Comparison of ENCODE assay signal across 10 cellular contexts in genomic region chr16:8928467-8928957, GRCh38. TPM values are rescaled to one million over a fixed set of nuclear protein-coding genes. Genes with fewer than 3 reads are reported as not detected.
DNase-seq lines count a peak whose midpoint lies in the region; ATAC-seq and TF ChIP-seq lines count a peak whose summit lies in the region.
"Had no signal": no experiment of that assay in that cellular context is flagged by ENCODE, and none has a peak within 500 bp of the region (broad histone marks: within the 10 kb centered on the region; RNA-seq: fewer than 3 reads in every experiment).

No MANE protein-coding gene starts in this region.

- DNase-seq in activated CD8-positive, alpha-beta memory T cell treated with anti-CD3 and anti-CD28 coated beads, Interleukin-2, amount 10 ng/mL, durations not matched to agents 7 days and 5 days: no peak
- no peak for DNase-seq in activated CD8-positive, alpha-beta memory T cell treated with anti-CD3 and anti-CD28 coated beads for 24 hours
- DNase-seq in T-helper 2 cell treated with Interferon-gamma antibody and Interleukin-4, amounts not matched to agents 5 μg/mL and 100 μg/mL, for 36 hours (ENCODE audit: low spot score): peak; percentile 42
- DNase-seq in stimulated activated CD8-positive, alpha-beta memory T cell treated with anti-CD3 and anti-CD28 coated beads, Interleukin-7, amount 100 ng/mL, for 24 hours (ENCODE audit: low read depth): peak; percentile 13
- no peak for DNase-seq in OCI-M2 (lab: John Stamatoyannopoulos, UW; ENCODE audit: unreplicated experiment)
- DNase-seq in CD14-positive monocyte (ENCODE audit: low spot score): no peak
- DNase-seq: effector memory CD4-positive, alpha-beta T cell had no signal

- intact Hi-C loops in CD14-positive monocyte (cut with micrococcal nuclease): no loop called here

- peaks cover 0 to 34% (median 0%) of the 10 kb centered on the region in 3 donors for H3K4me1 ChIP-seq in gastroesophageal sphincter
- H3K4me1 ChIP-seq: neural progenitor cell had no signal

- peaks cover 0 to 42% of the 10 kb centered on the region in 2 donors for H3K36me3 ChIP-seq in gastroesophageal sphincter
- H3K36me3 ChIP-seq: neural progenitor cell had no signal

- peaks cover 47% of the 10 kb centered on the region for H3K36me3 Mint-ChIP-seq in activated CD8-positive, alpha-beta memory T cell treated with anti-CD3 and anti-CD28 coated beads, Interleukin-2, amount 10 ng/mL, durations not matched to agents 7 days and 5 days
- peaks cover 42% of the 10 kb centered on the region for H3K36me3 Mint-ChIP-seq in T-helper 2 cell treated with Interferon-gamma antibody and Interleukin-4, amounts not matched to agents 5 μg/mL and 100 μg/mL, for 36 hours (ENCODE audit: low read depth)
- H3K36me3 Mint-ChIP-seq in CD14-positive monocyte: peaks cover 43 to 59% of the 10 kb centered on the region in 2 donors

- WGBS in gastroesophageal sphincter (ENCODE audit: low coverage in 1 of 2), 2 donors: 84 to 90% methylated on average over 6 to 10 of the region's 10 CpGs

- H3K9me3 Mint-ChIP-seq in activated CD8-positive, alpha-beta memory T cell treated with anti-CD3 and anti-CD28 coated beads, Interleukin-2, amount 10 ng/mL, durations not matched to agents 7 days and 5 days (ENCODE audit: low read depth): no peaks in the 10 kb centered on the region
- no peaks in the 10 kb centered on the region for H3K9me3 Mint-ChIP-seq in T-helper 2 cell treated with Interferon-gamma antibody and Interleukin-4, amounts not matched to agents 5 μg/mL and 100 μg/mL, for 36 hours
- no peaks in the 10 kb centered on the region for H3K9me3 Mint-ChIP-seq in CD14-positive monocyte

- no peak overlapping the region for H3K27ac Mint-ChIP-seq in activated CD8-positive, alpha-beta memory T cell treated with anti-CD3 and anti-CD28 coated beads, Interleukin-2, amount 10 ng/mL, durations not matched to agents 7 days and 5 days
- H3K27ac Mint-ChIP-seq in T-helper 2 cell treated with Interferon-gamma antibody and Interleukin-4, amounts not matched to agents 5 μg/mL and 100 μg/mL, for 36 hours: no peak overlapping the region
- H3K27ac Mint-ChIP-seq in CD14-positive monocyte: peak overlapping the region in 2 of 7 donors; percentile 12 to 44
- H3K27ac Mint-ChIP-seq: neural progenitor cell had no signal

- H3K27ac ChIP-seq in gastroesophageal sphincter: no peak overlapping the region
- H3K27ac ChIP-seq: neural progenitor cell had no signal

- peak; percentile 26 for ATAC-seq in activated CD8-positive, alpha-beta memory T cell treated with anti-CD3 and anti-CD28 coated beads, Interleukin-2, amount 10 ng/mL, durations not matched to agents 7 days and 5 days
- ATAC-seq in gastroesophageal sphincter: peak; percentile 28
- ATAC-seq in GM21381 (IDR thresholded peaks at IDR 0.05; ENCODE audit: unreplicated experiment): no peak

- no peaks in the 10 kb centered on the region for H3K9me3 ChIP-seq in gastroesophageal sphincter

- H3K4me1 Mint-ChIP-seq in activated CD8-positive, alpha-beta memory T cell treated with anti-CD3 and anti-CD28 coated beads, Interleukin-2, amount 10 ng/mL, durations not matched to agents 7 days and 5 days: peaks cover 45% of the 10 kb centered on the region
- peaks cover 20% of the 10 kb centered on the region for H3K4me1 Mint-ChIP-seq in T-helper 2 cell treated with Interferon-gamma antibody and Interleukin-4, amounts not matched to agents 5 μg/mL and 100 μg/mL, for 36 hours (ENCODE audit: low read depth)
- peaks cover 12% of the 10 kb centered on the region for H3K4me1 Mint-ChIP-seq in CD14-positive monocyte

- no peak for TF ChIP-seq POLR2A in gastroesophageal sphincter (IDR thresholded peaks at IDR 0.05)

- TF ChIP-seq CTCF in gastroesophageal sphincter (IDR thresholded peaks at IDR 0.05): no peak
- no peak for TF ChIP-seq CTCF in CD14-positive monocyte (IDR thresholded peaks at IDR 0.05)

- no peak overlapping the region for H3K4me3 Mint-ChIP-seq in activated CD8-positive, alpha-beta memory T cell treated with anti-CD3 and anti-CD28 coated beads, Interleukin-2, amount 10 ng/mL, durations not matched to agents 7 days and 5 days
- H3K4me3 Mint-ChIP-seq in T-helper 2 cell treated with Interferon-gamma antibody and Interleukin-4, amounts not matched to agents 5 μg/mL and 100 μg/mL, for 36 hours: no peak overlapping the region
- H3K4me3 Mint-ChIP-seq in CD14-positive monocyte: no peak overlapping the region
- H3K4me3 Mint-ChIP-seq: neural progenitor cell had no signal

- TF ChIP-seq EP300 in gastroesophageal sphincter (IDR thresholded peaks at IDR 0.05): no peak

- no peaks in the 10 kb centered on the region for H3K27me3 ChIP-seq in gastroesophageal sphincter
- H3K27me3 ChIP-seq: neural progenitor cell had no signal

- H3K27me3 Mint-ChIP-seq in activated CD8-positive, alpha-beta memory T cell treated with anti-CD3 and anti-CD28 coated beads, Interleukin-2, amount 10 ng/mL, durations not matched to agents 7 days and 5 days: no peaks in the 10 kb centered on the region
- H3K27me3 Mint-ChIP-seq in T-helper 2 cell treated with Interferon-gamma antibody and Interleukin-4, amounts not matched to agents 5 μg/mL and 100 μg/mL, for 36 hours (ENCODE audit: low read depth): no peaks in the 10 kb centered on the region
- H3K27me3 Mint-ChIP-seq in CD14-positive monocyte (ENCODE audit: low read depth in 3 of 3): peaks cover 0 to 3% (median 0%) of the 10 kb centered on the region in 3 donors

- CTCF ChIA-PET in activated CD8-positive, alpha-beta memory T cell treated with anti-CD3 and anti-CD28 coated beads, Interleukin-2, amount 10 ng/mL, durations not matched to agents 7 days and 5 days (lab: Charles Lee): interaction anchor here (1.9 kb wide), 1 partner anchor 8 kb away, joined by 4 read pairs; no protein-coding TSS in a partner anchor

- no peak overlapping the region for H3K4me3 ChIP-seq in gastroesophageal sphincter
- H3K4me3 ChIP-seq: neural progenitor cell had no signal

RNA-seq across cellular contexts. Expression of gene USP7, which starts 35.2 kb away (rescaled TPM):
- total RNA-seq in activated CD8-positive, alpha-beta memory T cell treated with anti-CD3 and anti-CD28 coated beads, Interleukin-2, amount 10 ng/mL, durations not matched to agents 7 days and 5 days: 100 to 1,000 TPM; 159 to 179 TPM
- 10 to 100 TPM; 58.8 to 94.3 (median 82.4) TPM for total RNA-seq in gastroesophageal sphincter
- 1 to 10 TPM; 2.4 to 4.1 TPM for polyA plus RNA-seq in CD14-positive monocyte

RNA-seq across cellular contexts. Expression of gene LITAFD, which starts 46.4 kb away (rescaled TPM):
- not detected for total RNA-seq in activated CD8-positive, alpha-beta memory T cell treated with anti-CD3 and anti-CD28 coated beads, Interleukin-2, amount 10 ng/mL, durations not matched to agents 7 days and 5 days
- not detected for total RNA-seq in gastroesophageal sphincter
- polyA plus RNA-seq in CD14-positive monocyte: not detected

RNA-seq across cellular contexts. Expression of gene CARHSP1, which starts 59.7 kb away (rescaled TPM):
- total RNA-seq in activated CD8-positive, alpha-beta memory T cell treated with anti-CD3 and anti-CD28 coated beads, Interleukin-2, amount 10 ng/mL, durations not matched to agents 7 days and 5 days: 100 to 1,000 TPM; 142 to 176 TPM
- total RNA-seq in gastroesophageal sphincter: 10 to 100 TPM; 29.3 to 79.8 (median 72.5) TPM
- polyA plus RNA-seq in CD14-positive monocyte: 10 to 100 TPM; 52.0 to 60.3 TPM

Comparison
In these comparisons a context has a peak if more than half of its experiments do, and no peak if none do; other contexts are left out.
1. DNase-seq: peak in T-helper 2 cell treated with Interferon-gamma antibody and Interleukin-4, amounts not matched to agents 5 μg/mL and 100 μg/mL, for 36 hours (single experiment) and stimulated activated CD8-positive, alpha-beta memory T cell treated with anti-CD3 and anti-CD28 coated beads, Interleukin-7, amount 100 ng/mL, for 24 hours (single experiment); none in activated CD8-positive, alpha-beta memory T cell treated with anti-CD3 and anti-CD28 coated beads, Interleukin-2, amount 10 ng/mL, durations not matched to agents 7 days and 5 days (single experiment), activated CD8-positive, alpha-beta memory T cell treated with anti-CD3 and anti-CD28 coated beads for 24 hours (single experiment), OCI-M2 (single experiment) and CD14-positive monocyte (single experiment).